ENCODE assay signal across 8 cellular contexts in genomic region chr4:25313194-25313895, GRCh38. TPM values are rescaled to one million over a fixed set of nuclear protein-coding genes. Genes with fewer than 3 reads are reported as not detected.
DNase-seq lines count a peak whose midpoint lies in the region; ATAC-seq and TF ChIP-seq lines count a peak whose summit lies in the region.

No MANE protein-coding gene starts in this region.

- H3K4me1 Mint-ChIP-seq in T-helper 17 cell, result peaks cover 7% of the 10 kb centered on the region

- H3K4me2 ChIP-seq in skeletal muscle satellite cell (ENCODE audit: low read length), result peak overlapping the region; percentile 86

- H3K27ac Mint-ChIP-seq in T-helper 17 cell, result peak overlapping the region; percentile 92

- peak overlapping the region; percentile 82 for H3K4me3 ChIP-seq in skeletal muscle satellite cell (ENCODE audit: low read length)

- H3K9me3 ChIP-seq in T-helper 17 cell (ENCODE audit: control insufficient read depth, low read length, poor library complexity, severe bottlenecking), result no peaks in the 10 kb centered on the region
- no peaks in the 10 kb centered on the region for H3K9me3 ChIP-seq in skeletal muscle satellite cell (replicated peaks; ENCODE audit: low read length)

- H3K9ac ChIP-seq in skeletal muscle satellite cell (ENCODE audit: low read depth, low read length), result peak overlapping the region; percentile 82

- H3K36me3 ChIP-seq in skeletal muscle satellite cell (ENCODE audit: insufficient read depth, low read length), result peaks cover 3% of the 10 kb centered on the region

- peaks cover 11% of the 10 kb centered on the region for H3K27me3 Mint-ChIP-seq in T-helper 17 cell

- H3K36me3 Mint-ChIP-seq in T-helper 17 cell (ENCODE audit: low read depth), result peaks cover 3% of the 10 kb centered on the region

- no peak for TF ChIP-seq CTCF in GM20000 (IDR thresholded peaks at IDR 0.05; ENCODE audit: extremely low read depth, missing control alignments)

- H3K4me1 ChIP-seq in skeletal muscle satellite cell (ENCODE audit: control insufficient read depth, insufficient read depth, low read length), result peaks cover 14% of the 10 kb centered on the region

- ATAC-seq in T-helper 17 cell, result no peak
- no peak for ATAC-seq in HG02759 (IDR thresholded peaks at IDR 0.05; ENCODE audit: unreplicated experiment)
- ATAC-seq in GM18517 (IDR thresholded peaks at IDR 0.05; ENCODE audit: unreplicated experiment), result no peak

- H3K27me3 ChIP-seq in skeletal muscle satellite cell (ENCODE audit: control insufficient read depth, insufficient read depth, low read length), result no peaks in the 10 kb centered on the region

- H3K4me3 Mint-ChIP-seq in T-helper 17 cell, result peak overlapping the region; percentile 98

- DNase-seq in DMS79 treated with DMSO at 0.1 percent for 48 hours (lab: John Stamatoyannopoulos, UW), result peak; percentile 1
- DNase-seq in DMS79 (lab: John Stamatoyannopoulos, UW), result no peak
- DNase-seq in T-helper 17 cell, result no peak
- DNase-seq in glomerular visceral epithelial cell (ENCODE audit: extremely low spot score), result peak; percentile 28
- no peak for DNase-seq in GM20000 (ENCODE audit: low spot score)

RNA-seq across cellular contexts. Expression of gene ZCCHC4, which starts 0.8 kb away (rescaled TPM):
- 10 to 100 TPM in 1 of 2 donors, 1 to 10 TPM in 1; 8.8 to 11.4 TPM for total RNA-seq in T-helper 17 cell
- total RNA-seq in skeletal muscle satellite cell (2012; rRNA removed), result 11.8 and 13.9 TPM in 2 replicates

Comparison
In these comparisons a context has a peak if more than half of its experiments do, and no peak if none do; other contexts are left out.
1. DNase-seq: peak in DMS79 treated with DMSO at 0.1 percent for 48 hours (single experiment) and glomerular visceral epithelial cell (single experiment); none in DMS79 (single experiment), T-helper 17 cell (0 of 3) and GM20000 (single experiment).